25 cellular contexts compared by ENCODE assay signal in genomic region chr1:34755961-34756360, GRCh38. TPM values are rescaled to one million over a fixed set of nuclear protein-coding genes. Genes with fewer than 3 reads are reported as not detected.
DNase-seq lines count a peak whose midpoint lies in the region; ATAC-seq and TF ChIP-seq lines count a peak whose summit lies in the region.
"Had no signal": no experiment of that assay in that cellular context is flagged by ENCODE, and none has a peak within 500 bp of the region (broad histone marks: within the 10 kb centered on the region; RNA-seq: fewer than 3 reads in every experiment).

No MANE protein-coding gene starts in this region.

- H2AFZ ChIP-seq in osteoblast (ENCODE audit: low read length), result no peak overlapping the region
- H2AFZ ChIP-seq: GM23338 had no signal

- WGBS in esophagus, 2 donors, result 65 to 77% methylated on average over 6 of the region's 6 CpGs

- DNase-seq in RWPE2 (ENCODE audit: low spot score), result no peak
- DNase-seq in osteoblast (ENCODE audit: insufficient read length, low spot score, missing footprints), result peak; percentile 66
- DNase-seq in pons (ENCODE audit: low spot score), result no peak
- no peak for DNase-seq in SKM-1 (lab: John Stamatoyannopoulos, UW; ENCODE audit: unreplicated experiment)
- DNase-seq in midbrain (lab: John Stamatoyannopoulos, UW), result no peak
- DNase-seq: C1 segment of cervical spinal cord; CD4-positive, alpha-beta memory T cell; COR-L47; DMS53; IMR-90; KG1; MM.1S; NCI-H1417; NCI-H1694; NCI-H2029 treated with DMSO at 0.1 percent for 48 hours; NCI-H2227 treated with DMSO at 0.1 percent for 48 hours; NCI-H526 treated with DMSO at 0.1 percent for 48 hours; SK-N-SH had no signal

- H3K36me3 ChIP-seq in RWPE2 (ENCODE audit: low read depth) (peaks cover 18% of the 10 kb centered on the region), esophagus (ENCODE audit: control insufficient read depth in 2 of 2, insufficient read depth in 2 of 2, low read length in 1 of 2) (peaks cover 0 to 9% of the 10 kb centered on the region in 2 donors), osteoblast (ENCODE audit: insufficient read depth, low read length) (no peaks in the 10 kb centered on the region)
- H3K36me3 ChIP-seq: HAP-1 had no signal

- H3K27me3 ChIP-seq in RWPE2 (ENCODE audit: insufficient read depth, poor library complexity, severe bottlenecking), result no peaks in the 10 kb centered on the region
- H3K27me3 ChIP-seq in esophagus (ENCODE audit: control insufficient read depth in 1 of 2, insufficient read depth in 2 of 2, low read length in 2 of 2), result no peaks in the 10 kb centered on the region
- H3K27me3 ChIP-seq in osteoblast (ENCODE audit: insufficient read depth, low read length), result no peaks in the 10 kb centered on the region

- peak overlapping the region; percentile 23 for H3K4me3 ChIP-seq in RWPE2 (ENCODE audit: severe bottlenecking)
- peak overlapping the region; percentile 50 to 51 for H3K4me3 ChIP-seq in esophagus (ENCODE audit: low read depth in 1 of 2, low read length in 2 of 2)
- H3K4me3 ChIP-seq in osteoblast (ENCODE audit: insufficient read depth, low read length), result no peak overlapping the region
- H3K4me3 ChIP-seq: GM23338, HAP-1 had no signal

- H3K27ac ChIP-seq in RWPE2 (ENCODE audit: poor library complexity, severe bottlenecking) (peak overlapping the region; percentile 98), esophagus (ENCODE audit: low read depth in 2 of 2, low read length in 1 of 2) (peak overlapping the region; percentile 95 to 96), osteoblast (ENCODE audit: low read depth, low read length) (no peak overlapping the region)

- no peaks in the 10 kb centered on the region for H3K79me2 ChIP-seq in osteoblast (ENCODE audit: insufficient read depth, low read length)

- H3K4me1 ChIP-seq in RWPE2 (ENCODE audit: insufficient read depth, poor library complexity, severe bottlenecking), result peaks cover 35% of the 10 kb centered on the region
- peaks cover 0 to 31% of the 10 kb centered on the region in 2 donors for H3K4me1 ChIP-seq in esophagus (ENCODE audit: control insufficient read depth in 2 of 2, insufficient read depth in 2 of 2, low read length in 1 of 2)
- H3K4me1 ChIP-seq in osteoblast (ENCODE audit: insufficient read depth, low read length), result no peaks in the 10 kb centered on the region
- H3K4me1 ChIP-seq: HAP-1 had no signal

- ATAC-seq in RWPE2 (ENCODE audit: low read depth) (no peak), GM18498 (IDR thresholded peaks at IDR 0.05; ENCODE audit: unreplicated experiment) (no peak)
- ATAC-seq: Panc1 had no signal

- TF ChIP-seq CTCF in RWPE2 (IDR thresholded peaks at IDR 0.05; ENCODE audit: poor library complexity, severe bottlenecking) (no peak), osteoblast (IDR thresholded peaks at IDR 0.05; ENCODE audit: extremely low read depth, low read depth, low read length) (no peak)

- no peaks in the 10 kb centered on the region for H4K20me1 ChIP-seq in osteoblast (ENCODE audit: insufficient read depth, low read length)

- peaks cover 9% of the 10 kb centered on the region for H3K9me3 ChIP-seq in RWPE2 (ENCODE audit: severe bottlenecking)
- peaks cover 0 to under 1% of the 10 kb centered on the region in 2 donors for H3K9me3 ChIP-seq in esophagus (ENCODE audit: control insufficient read depth in 2 of 2, insufficient read depth in 1 of 2, low read depth in 1 of 2, low read length in 1 of 2)
- no peaks in the 10 kb centered on the region for H3K9me3 ChIP-seq in osteoblast (ENCODE audit: low read depth, low read length)
- H3K9me3 ChIP-seq: HAP-1, SK-N-SH had no signal

- no peak overlapping the region for H3K4me2 ChIP-seq in osteoblast (ENCODE audit: insufficient read depth, low read length)
- H3K4me2 ChIP-seq: GM23338, SK-N-SH had no signal

RNA-seq across cellular contexts. Expression of gene GJB5, which starts 1.1 kb away (rescaled TPM):
- 10 to 100 TPM; 46.0 to 99.0 TPM for polyA plus RNA-seq in esophagus
- not detected in 2 replicates for total RNA-seq in osteoblast
- total RNA-seq: A673; CD4-positive, alpha-beta memory T cell; IMR-90; NCI-H460 had no signal
- polyA plus RNA-seq: CD4-positive, alpha-beta memory T cell; GM23338; SK-N-SH had no signal

RNA-seq across cellular contexts. Expression of gene GJB4, which starts 3.6 kb away (rescaled TPM):
- 1 to 10 TPM; 1.7 to 2.3 TPM for polyA plus RNA-seq in esophagus
- total RNA-seq in osteoblast, result not detected in 2 replicates
- total RNA-seq: A673; CD4-positive, alpha-beta memory T cell; IMR-90; NCI-H460 had no signal
- polyA plus RNA-seq: CD4-positive, alpha-beta memory T cell; GM23338; IMR-90; SK-N-SH had no signal

RNA-seq across cellular contexts. Expression of gene GJB3, which starts 25.1 kb away (rescaled TPM):
- 10 to 100 TPM; 55.6 to 74.0 TPM for polyA plus RNA-seq in esophagus
- total RNA-seq in osteoblast, result not detected in 2 replicates
- total RNA-seq: A673; CD4-positive, alpha-beta memory T cell; IMR-90; NCI-H460 had no signal
- polyA plus RNA-seq: CD4-positive, alpha-beta memory T cell; IMR-90; SK-N-SH had no signal

RNA-seq across cellular contexts. Expression of gene GJA4, which starts 36.8 kb away (rescaled TPM):
- 1 to 10 TPM in 1 of 2 donors, under 1 TPM in 1; 0.77 to 2.6 TPM for polyA plus RNA-seq in esophagus
- not detected in 2 replicates for total RNA-seq in osteoblast
- total RNA-seq: A673; CD4-positive, alpha-beta memory T cell; IMR-90; NCI-H460 had no signal
- polyA plus RNA-seq: CD4-positive, alpha-beta memory T cell; IMR-90; SK-N-SH had no signal
